ENCODE assay signal across 13 cellular contexts in genomic region chr22:42432020-42432596, GRCh38. TPM values are rescaled to one million over a fixed set of nuclear protein-coding genes. Genes with fewer than 3 reads are reported as not detected.
A peak's percentile ranks its signal among the peaks of the same experiment; 100 is the strongest.
DNase-seq lines count a peak whose midpoint lies in the region; ATAC-seq, FAIRE-seq and TF ChIP-seq lines count a peak whose summit lies in the region.
"Had no signal": no experiment of that assay in that cellular context is flagged by ENCODE, and none has a peak within 500 bp of the region (broad histone marks: within the 10 kb centered on the region; RNA-seq: fewer than 3 reads in every experiment).

A gene with protein sequence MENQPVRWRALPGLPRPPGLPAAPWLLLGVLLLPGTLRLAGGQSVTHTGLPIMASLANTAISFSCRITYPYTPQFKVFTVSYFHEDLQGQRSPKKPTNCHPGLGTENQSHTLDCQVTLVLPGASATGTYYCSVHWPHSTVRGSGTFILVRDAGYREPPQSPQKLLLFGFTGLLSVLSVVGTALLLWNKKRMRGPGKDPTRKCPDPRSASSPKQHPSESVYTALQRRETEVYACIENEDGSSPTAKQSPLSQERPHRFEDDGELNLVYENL (minus strand): TSS chr22:42432403. CDS start chr22:42432357, 46 bp downstream.

- H3K18ac ChIP-seq in H1 (ENCODE audit: extremely low read depth, low read length): peak within 1 kb of the TSS; percentile 38; the same call in 1 of the 2 replicates

- peaks cover 0 to under 1% of the 10 kb centered on the region in 2 donors for H3K4me1 Mint-ChIP-seq in natural killer cell
- H3K4me1 Mint-ChIP-seq in CD8-positive, alpha-beta memory T cell: no peaks in the 10 kb centered on the region

- H3K27me3 Mint-ChIP-seq in natural killer cell (ENCODE audit: low read depth in 2 of 2): peaks cover 15 to 29% of the 10 kb centered on the region in 2 donors
- peaks cover 18 to 30% of the 10 kb centered on the region in 2 donors for H3K27me3 Mint-ChIP-seq in CD8-positive, alpha-beta memory T cell

- H4K20me1 ChIP-seq in H1 (replicated peaks in 1 of 2; ENCODE audit: control insufficient read depth in 1 of 2, insufficient read depth in 2 of 2, low read length in 2 of 2): no peaks in the 10 kb centered on the region

- H3K4me3 ChIP-seq in right atrium auricular region: peak within 1 kb of the TSS in 1 of 2 donors; percentile 18
- peak within 1 kb of the TSS in 1 of 4 experiments; percentile 37; a peak in 1 of 8 replicates for H3K4me3 ChIP-seq in H1 (ENCODE audit: extremely low read depth in 1 of 4, insufficient read depth in 2 of 4, low read depth in 3 of 4, low read length in 4 of 4)
- no peak within 1 kb of the TSS for H3K4me3 ChIP-seq in CD8-positive, alpha-beta memory T cell (ENCODE audit: low read length)

- no peaks in the 10 kb centered on the region for H3K9me3 ChIP-seq in right atrium auricular region
- H3K9me3 ChIP-seq in H1 (ENCODE audit: insufficient read depth in 2 of 2, low read depth in 1 of 2, low read length in 1 of 2): no peaks in the 10 kb centered on the region
- no peaks in the 10 kb centered on the region for H3K9me3 ChIP-seq in CD8-positive, alpha-beta memory T cell (ENCODE audit: low read length)

- H2BK120ac ChIP-seq in H1 (replicated peaks; ENCODE audit: low read depth, low read length): no peak within 1 kb of the TSS

- peak; percentile 90 for DNase-seq in Right ventricle myocardium inferior (ENCODE audit: missing footprints)
- DNase-seq in right atrium auricular region (ENCODE audit: low spot score): no peak
- no peak for DNase-seq in H1 (ENCODE audit: low read depth in 1 of 2, low spot score in 2 of 2)
- no peak for DNase-seq in natural killer cell
- no peak for DNase-seq in CD8-positive, alpha-beta memory T cell
- DNase-seq: activated CD8-positive, alpha-beta memory T cell treated with anti-CD3 and anti-CD28 coated beads, Interleukin-2, amount 10 ng/mL, durations not matched to agents 7 days and 5 days; central memory CD4-positive, alpha-beta T cell; stimulated activated naive CD8-positive, alpha-beta T cell treated with anti-CD3 and anti-CD28 coated beads, Interleukin-15, Interleukin-2, amounts not matched to agents 100 U/mL and 50 U/mL, for 24 hours had no signal

- H3K79me1 ChIP-seq in H1 (ENCODE audit: low read depth, low read length): no peaks in the 10 kb centered on the region

- no peaks in the 10 kb centered on the region for H3K9me3 Mint-ChIP-seq in natural killer cell
- no peaks in the 10 kb centered on the region for H3K9me3 Mint-ChIP-seq in CD8-positive, alpha-beta memory T cell

- TF ChIP-seq CTCF in right atrium auricular region (IDR thresholded peaks at IDR 0.05): no peak
- no peak for TF ChIP-seq CTCF in H1 (IDR thresholded peaks at IDR 0.05; ENCODE audit: control extremely low read depth in 1 of 3, insufficient read depth in 1 of 3, low read depth in 1 of 3, low read length in 3 of 3)
- TF ChIP-seq CTCF in natural killer cell (IDR thresholded peaks at IDR 0.05): no peak

- no peak within 1 kb of the TSS for H4K5ac ChIP-seq in H1 (ENCODE audit: insufficient read length, low read depth, low read length)

- H3K56ac ChIP-seq in H1 (replicated peaks; ENCODE audit: insufficient read length, low read depth, low read length): no peak within 1 kb of the TSS

- no peak for TF ChIP-seq RAD21 in H1 (IDR thresholded peaks at IDR 0.05 in 1 of 2, conservative IDR thresholded peaks at IDR 0.05 in 1 of 2; ENCODE audit: low read depth in 2 of 2, low read length in 2 of 2)

- POLR2A ChIA-PET in H1 (lab: Charles Lee; ENCODE audit: partially characterized antibody): interaction anchor here (0.5 to 1.6 kb wide), 8 partner anchors 13 to 585 kb away, joined by 3 to 6 read pairs (median 4); no protein-coding TSS in a partner anchor
- POLR2A ChIA-PET in CD8-positive, alpha-beta memory T cell (lab: Charles Lee): no interaction called here

- H3K14ac ChIP-seq in H1 (ENCODE audit: insufficient read length): no peak within 1 kb of the TSS

- no peak within 1 kb of the TSS for H2BK12ac ChIP-seq in H1 (ENCODE audit: low read depth, low read length)

- H3K27me3 ChIP-seq in right atrium auricular region (no peaks in the 10 kb centered on the region), H1 (replicated peaks in 1 of 4; ENCODE audit: control insufficient read depth in 3 of 4, extremely low read depth in 1 of 4, insufficient read depth in 3 of 4, low read length in 3 of 4) (peaks cover 0 to 5% (median 3%) of the 10 kb centered on the region in 4 experiments; a peak in 3 of 7 replicates)
- H3K27me3 ChIP-seq in CD8-positive, alpha-beta memory T cell (ENCODE audit: insufficient read depth, low read length, poor library complexity, severe bottlenecking): no peaks in the 10 kb centered on the region

- H3K79me2 ChIP-seq in H1 (ENCODE audit: control insufficient read depth in 1 of 2, insufficient read depth in 2 of 2, low read length in 2 of 2): no peaks in the 10 kb centered on the region

- CTCF ChIA-PET in H1 (lab: Charles Lee; ENCODE audit: partially characterized antibody): interaction anchor here (0.8 to 8.0 kb wide), 19 partner anchors 12 to 264 kb away, joined by 3 to 48 read pairs (median 4); no protein-coding TSS in a partner anchor
- CTCF ChIA-PET in CD8-positive, alpha-beta memory T cell (lab: Charles Lee): interaction anchor here (1.7 kb wide), 1 partner anchor 12 kb away, joined by 7 read pairs; no protein-coding TSS in a partner anchor

- no peak within 1 kb of the TSS for H4K91ac ChIP-seq in H1 (replicated peaks; ENCODE audit: insufficient read length, low read length)

- H3K9ac ChIP-seq in H1 (replicated peaks in 1 of 4; ENCODE audit: extremely low read depth in 1 of 4, low read depth in 3 of 4, low read length in 3 of 4): no peak within 1 kb of the TSS

- H4K8ac ChIP-seq in H1 (ENCODE audit: extremely low read depth, insufficient read depth, low read length): no peak within 1 kb of the TSS; the same call in 1 of the 2 replicates

- no peaks in the 10 kb centered on the region for H3K23me2 ChIP-seq in H1 (ENCODE audit: low read depth, low read length)

- FAIRE-seq in H1 (lab: Jason Lieb, UNC): no peak

- H2BK15ac ChIP-seq in H1 (ENCODE audit: low read length): no peak within 1 kb of the TSS

- no peak within 1 kb of the TSS for H3K23ac ChIP-seq in H1 (ENCODE audit: insufficient read length)

- no peaks in the 10 kb centered on the region for H3K36me3 Mint-ChIP-seq in natural killer cell
- H3K36me3 Mint-ChIP-seq in CD8-positive, alpha-beta memory T cell: no peaks in the 10 kb centered on the region
- H3K36me3 Mint-ChIP-seq: activated CD8-positive, alpha-beta memory T cell treated with anti-CD3 and anti-CD28 coated beads, Interleukin-2, amount 10 ng/mL, durations not matched to agents 7 days and 5 days had no signal

- WGBS in H1 (ENCODE audit: extremely low coverage in 1 of 2, insufficient coverage in 1 of 2, insufficient read length in 1 of 2, insufficient replicate concordance in 2 of 2, low coverage in 1 of 2, low lambda C conversion rate in 2 of 2, missing lambda C conversion rate in 1 of 2), 2 experiments: 55% methylated on average over 20 of the region's 24 CpGs; no CpG with 5 or more reads in 1 of the 2 experiments

- peak within 1 kb of the TSS in 1 of 2 donors; percentile 10 for H3K27ac ChIP-seq in right atrium auricular region
- no peak within 1 kb of the TSS for H3K27ac ChIP-seq in H1 (ENCODE audit: low read depth, low read length)
- H3K27ac ChIP-seq in CD8-positive, alpha-beta memory T cell (ENCODE audit: low read depth, low read length): no peak within 1 kb of the TSS

- no peak for TF ChIP-seq EP300 in H1 (IDR thresholded peaks at IDR 0.05; ENCODE audit: borderline replicate concordance in 1 of 2, low read depth in 2 of 2, low read length in 2 of 2)

- intact Hi-C loops in Right ventricle myocardium inferior (cut with DNase I) (no loop called here), natural killer cell (cut with micrococcal nuclease) (no loop called here)

- H3K4me2 ChIP-seq in H1 (ENCODE audit: insufficient read depth in 1 of 2, low read depth in 2 of 2, low read length in 2 of 2): peak within 1 kb of the TSS in 1 of 2 experiments; percentile 35; a peak in 3 of 4 replicates

- H3K4ac ChIP-seq in H1 (replicated peaks; ENCODE audit: insufficient read length, low read depth, low read length): no peak within 1 kb of the TSS

- peak within 1 kb of the TSS; percentile 44; the same call in 1 of the 2 replicates for H2BK5ac ChIP-seq in H1 (ENCODE audit: low read depth, low read length)

- peaks cover 0 to 9% of the 10 kb centered on the region in 2 donors for H3K4me1 ChIP-seq in right atrium auricular region
- H3K4me1 ChIP-seq in H1 (replicated peaks in 1 of 4; ENCODE audit: control insufficient read depth in 3 of 4, insufficient read depth in 4 of 4, low read length in 3 of 4): peaks cover 6 to 18% (median 15%) of the 10 kb centered on the region in 4 experiments
- H3K4me1 ChIP-seq in CD8-positive, alpha-beta memory T cell (ENCODE audit: insufficient read depth, low read length): peaks cover under 1% of the 10 kb centered on the region

- no peak for TF ChIP-seq POLR2A in H1 (IDR thresholded peaks at IDR 0.05; ENCODE audit: control extremely low read depth in 1 of 2, low read depth in 2 of 2, low read length in 2 of 2)

- H2AK5ac ChIP-seq in H1 (ENCODE audit: low read depth, low read length): no peak within 1 kb of the TSS

- H2AFZ ChIP-seq in H1 (ENCODE audit: low read length): no peak within 1 kb of the TSS

- H3K27ac Mint-ChIP-seq in natural killer cell: no peak within 1 kb of the TSS
- H3K27ac Mint-ChIP-seq in CD8-positive, alpha-beta memory T cell: no peak within 1 kb of the TSS
- H3K27ac Mint-ChIP-seq: activated CD8-positive, alpha-beta memory T cell treated with anti-CD3 and anti-CD28 coated beads, Interleukin-2, amount 10 ng/mL, durations not matched to agents 7 days and 5 days had no signal

- no peaks in the 10 kb centered on the region for H3K36me3 ChIP-seq in right atrium auricular region
- H3K36me3 ChIP-seq in H1 (ENCODE audit: control insufficient read depth in 2 of 4, insufficient read depth in 4 of 4, low read length in 3 of 4): no peaks in the 10 kb centered on the region
- H3K36me3 ChIP-seq in CD8-positive, alpha-beta memory T cell (ENCODE audit: insufficient read depth, low read length): no peaks in the 10 kb centered on the region

- H3K4me3 Mint-ChIP-seq in natural killer cell: no peak within 1 kb of the TSS
- H3K4me3 Mint-ChIP-seq in CD8-positive, alpha-beta memory T cell: no peak within 1 kb of the TSS
- H3K4me3 Mint-ChIP-seq: activated CD8-positive, alpha-beta memory T cell treated with anti-CD3 and anti-CD28 coated beads, Interleukin-2, amount 10 ng/mL, durations not matched to agents 7 days and 5 days had no signal

- no peak within 1 kb of the TSS for H2BK20ac ChIP-seq in H1 (ENCODE audit: low read length)

- ATAC-seq in Right ventricle myocardium inferior (peak; percentile 56), natural killer cell (peak in 2 of 3 donors; percentile 32 to 75), HG03565 (IDR thresholded peaks at IDR 0.05; ENCODE audit: unreplicated experiment) (no peak), HG02642 (IDR thresholded peaks at IDR 0.05; ENCODE audit: poor library complexity, unreplicated experiment) (no peak), GM19455 (IDR thresholded peaks at IDR 0.05; ENCODE audit: unreplicated experiment) (no peak)
- ATAC-seq: activated CD8-positive, alpha-beta memory T cell treated with anti-CD3 and anti-CD28 coated beads, Interleukin-2, amount 10 ng/mL, durations not matched to agents 7 days and 5 days; Panc1; stimulated activated naive CD8-positive, alpha-beta T cell treated with anti-CD3 and anti-CD28 coated beads, Interleukin-15, Interleukin-2, amounts not matched to agents 100 U/mL and 50 U/mL, for 24 hours had no signal

RNA-seq across cellular contexts. Expression of the gene that starts here (rescaled TPM):
- total RNA-seq in Right ventricle myocardium inferior (2.9 TPM), right atrium auricular region (1 to 10 TPM in 1 of 2 donors, under 1 TPM in 1; 0.74 to 3.5 TPM), natural killer cell (1 to 10 TPM; 2.4 to 7.8 (median 3.6) TPM)
- 0.61 and 0.73 TPM in 2 replicates for total RNA-seq in H1 (2021; fragmentation: NEBNext Ultra II Directional; extraction: Animal tissue kit (Norgen Biotek cat#: 25700))
- 0.50 and 0.62 TPM in 2 replicates for polyA plus RNA-seq in H1 (2011; rRNA removed)
- polyA plus RNA-seq in H1 (2011; cell fraction: cytosol; rRNA removed): 0.37 TPM
- polyA plus RNA-seq in H1 (2011; cell fraction: nucleus; rRNA removed): 0.54 TPM
- polyA plus RNA-seq in H1 (2012, experiment 1 of 2): 0.80 to 1.1 TPM (median 0.92 TPM) in 4 replicates
- 0.64 TPM for polyA plus RNA-seq in H1 (2012, experiment 2 of 2)
- 0.26 TPM for polyA plus RNA-seq in H1 (2013, experiment 1 of 2)
- polyA plus RNA-seq in H1 (2013, experiment 2 of 2): 0.35 TPM
- polyA minus RNA-seq in H1 (2011; rRNA and poly(A)+ RNA removed): 0.54 and 0.59 TPM in 2 replicates
- 0.51 TPM for polyA minus RNA-seq in H1 (2011; cell fraction: cytosol; rRNA and poly(A)+ RNA removed)
- 0.50 TPM for polyA minus RNA-seq in H1 (2011; cell fraction: nucleus; rRNA and poly(A)+ RNA removed)
- under 1 TPM; 0.16 to 0.31 TPM for total RNA-seq in CD8-positive, alpha-beta memory T cell
- polyA plus RNA-seq in CD8-positive, alpha-beta memory T cell: not detected
- polyA plus RNA-seq: AG04450 had no signal

Comparison
In these comparisons a context has a peak if more than half of its experiments do, and no peak if none do; other contexts are left out.
1. ATAC-seq: peak in Right ventricle myocardium inferior (single experiment) and natural killer cell (2 of 3); none in HG03565 (single experiment), HG02642 (single experiment) and GM19455 (single experiment).